Comparison of ENCODE assay signal across 3 cellular contexts in genomic region chr12:127942981-127943380, GRCh38.
"Had no signal": no experiment of that assay in that cellular context is flagged by ENCODE, and none has a peak within 500 bp of the region (broad histone marks: within the 10 kb centered on the region; RNA-seq: fewer than 3 reads in every experiment).

No MANE protein-coding gene starts in this region.

- DNase-seq: GDM1, GF-D8 had no signal

- ATAC-seq: GM12878 had no signal

- H3K4me3 ChIP-seq: GM12878 had no signal
